8 cellular contexts compared by ENCODE assay signal in genomic region chr14:24297190-24297964, GRCh38. TPM values are rescaled to one million over a fixed set of nuclear protein-coding genes. Genes with fewer than 3 reads are reported as not detected.
DNase-seq lines count a peak whose midpoint lies in the region; ATAC-seq lines count a peak whose summit lies in the region.

No MANE protein-coding gene starts in this region.

- DNase-seq in DMS79 treated with DMSO at 0.1 percent for 48 hours (lab: John Stamatoyannopoulos, UW) (peak; percentile 26), DMS79 (lab: John Stamatoyannopoulos, UW) (no peak), LoVo (ENCODE audit: low spot score) (peak; percentile 37), left lobe of liver (ENCODE audit: low spot score) (no peak), mucosa of gallbladder (ENCODE audit: low spot score) (no peak)
- no peak for DNase-seq in activated naive CD4-positive, alpha-beta T cell treated with anti-CD3 and anti-CD28 coated beads, Interleukin-2, amount 50 U/mL, for 72 hours (ENCODE audit: low spot score in 2 of 2)
- no peak for DNase-seq in activated CD4-positive, alpha-beta T cell treated with anti-CD3 and anti-CD28 coated beads for 4 hours

- peak overlapping the region; percentile 58 to 80 for H3K27ac Mint-ChIP-seq in activated naive CD4-positive, alpha-beta T cell treated with anti-CD3 and anti-CD28 coated beads, Interleukin-2, amount 50 U/mL, for 72 hours

- peaks cover 13 to 16% of the 10 kb centered on the region in 2 donors for H3K36me3 Mint-ChIP-seq in activated naive CD4-positive, alpha-beta T cell treated with anti-CD3 and anti-CD28 coated beads, Interleukin-2, amount 50 U/mL, for 72 hours

- ATAC-seq in GM21529 (IDR thresholded peaks at IDR 0.05; ENCODE audit: unreplicated experiment) (peak; percentile 27), left lobe of liver (peak; percentile 33)
- ATAC-seq in activated naive CD4-positive, alpha-beta T cell treated with anti-CD3 and anti-CD28 coated beads, Interleukin-2, amount 50 U/mL, for 72 hours: peak; percentile 51 to 65

- H3K9me3 Mint-ChIP-seq in activated naive CD4-positive, alpha-beta T cell treated with anti-CD3 and anti-CD28 coated beads, Interleukin-2, amount 50 U/mL, for 72 hours: no peaks in the 10 kb centered on the region

RNA-seq across cellular contexts. Expression of gene DHRS1, which starts 2.2 kb away (rescaled TPM):
- total RNA-seq in activated naive CD4-positive, alpha-beta T cell treated with anti-CD3 and anti-CD28 coated beads, Interleukin-2, amount 50 U/mL, for 72 hours: 10 to 100 TPM; 13.3 to 17.7 TPM
- total RNA-seq in left lobe of liver (91.0 TPM), mucosa of gallbladder (39.2 TPM)

RNA-seq across cellular contexts. Expression of gene NOP9, which starts 2.3 kb away (rescaled TPM):
- total RNA-seq in activated naive CD4-positive, alpha-beta T cell treated with anti-CD3 and anti-CD28 coated beads, Interleukin-2, amount 50 U/mL, for 72 hours: 10 to 100 TPM; 30.5 TPM
- total RNA-seq in left lobe of liver: 17.2 TPM
- total RNA-seq in mucosa of gallbladder: 24.7 TPM

RNA-seq across cellular contexts. Expression of gene CIDEB, which starts 10.4 kb away (rescaled TPM):
- 10 to 100 TPM in 1 of 2 donors, 1 to 10 TPM in 1; 6.9 to 17.0 TPM for total RNA-seq in activated naive CD4-positive, alpha-beta T cell treated with anti-CD3 and anti-CD28 coated beads, Interleukin-2, amount 50 U/mL, for 72 hours
- total RNA-seq in left lobe of liver (216 TPM), mucosa of gallbladder (25.6 TPM)

RNA-seq across cellular contexts. Expression of gene LTB4R2, which starts 12.6 kb away (rescaled TPM):
- total RNA-seq in activated naive CD4-positive, alpha-beta T cell treated with anti-CD3 and anti-CD28 coated beads, Interleukin-2, amount 50 U/mL, for 72 hours: 10 to 100 TPM; 13.7 to 16.2 TPM
- 6.9 TPM for total RNA-seq in left lobe of liver
- 6.1 TPM for total RNA-seq in mucosa of gallbladder

RNA-seq across cellular contexts. Expression of gene LTB4R, which starts 13.9 kb away (rescaled TPM):
- 10 to 100 TPM; 14.0 to 15.8 TPM for total RNA-seq in activated naive CD4-positive, alpha-beta T cell treated with anti-CD3 and anti-CD28 coated beads, Interleukin-2, amount 50 U/mL, for 72 hours
- total RNA-seq in left lobe of liver (7.2 TPM), mucosa of gallbladder (6.5 TPM)

Comparison
In these comparisons a context has a peak if more than half of its experiments do, and no peak if none do; other contexts are left out.
1. DNase-seq: peak in DMS79 treated with DMSO at 0.1 percent for 48 hours (single experiment) and LoVo (single experiment); none in DMS79 (single experiment), activated naive CD4-positive, alpha-beta T cell treated with anti-CD3 and anti-CD28 coated beads, Interleukin-2, amount 50 U/mL, for 72 hours (0 of 2), left lobe of liver (single experiment), mucosa of gallbladder (single experiment) and activated CD4-positive, alpha-beta T cell treated with anti-CD3 and anti-CD28 coated beads for 4 hours (0 of 2).
2. Peak in every context shown above with its lines, with median percentiles within 50 percentile points of each other: ATAC-seq.